Comparison of ENCODE assay signal across 8 cellular contexts in genomic region chr3:27633224-27633545, GRCh38.
DNase-seq lines count a peak whose midpoint lies in the region; ATAC-seq and TF ChIP-seq lines count a peak whose summit lies in the region.

No MANE protein-coding gene starts in this region.

- H3K4me2 ChIP-seq in PC-9, result peak overlapping the region; percentile 79

- H3K36me3 ChIP-seq in PC-9 (ENCODE audit: low read depth), result no peaks in the 10 kb centered on the region
- H3K36me3 ChIP-seq in mucosa of rectum (ENCODE audit: control insufficient read depth in 2 of 2, insufficient read depth in 2 of 2, low read length in 2 of 2), result no peaks in the 10 kb centered on the region

- H3K27ac ChIP-seq in PC-9 (0 out of 2 replicates have a peak overlapping the region, but pooled peaks have one; percentile 33), mucosa of rectum (ENCODE audit: low read depth in 2 of 2, low read length in 2 of 2) (peak overlapping the region; percentile 62 to 83)

- H3K9me3 ChIP-seq in PC-9 (ENCODE audit: insufficient read depth, low read depth), result no peaks in the 10 kb centered on the region
- no peaks in the 10 kb centered on the region for H3K9me3 ChIP-seq in mucosa of rectum (ENCODE audit: control insufficient read depth in 2 of 2, low read length in 2 of 2)

- no TSS peak for BruUV-seq in PC-9 (replicated peaks; lab: Mats Ljungman, UMichigan)

- H3K4me1 Mint-ChIP-seq in activated naive CD4-positive, alpha-beta T cell treated with anti-CD3 and anti-CD28 coated beads, Interleukin-2, amount 10 ng/mL, durations not matched to agents 7 days and 5 days, result peaks cover 35% of the 10 kb centered on the region

- H3K4me1 ChIP-seq in PC-9 (replicated peaks; ENCODE audit: insufficient read depth) (peaks cover 22% of the 10 kb centered on the region), mucosa of rectum (ENCODE audit: control insufficient read depth in 2 of 2, insufficient read depth in 2 of 2, low read length in 2 of 2) (no peaks in the 10 kb centered on the region)

- peaks cover 1% of the 10 kb centered on the region for H3K36me3 Mint-ChIP-seq in activated naive CD4-positive, alpha-beta T cell treated with anti-CD3 and anti-CD28 coated beads, Interleukin-2, amount 10 ng/mL, durations not matched to agents 7 days and 5 days

- H3K4me3 Mint-ChIP-seq in activated naive CD4-positive, alpha-beta T cell treated with anti-CD3 and anti-CD28 coated beads, Interleukin-2, amount 10 ng/mL, durations not matched to agents 7 days and 5 days, result peak overlapping the region; percentile 86

- no peaks in the 10 kb centered on the region for H4K20me1 ChIP-seq in PC-9 (ENCODE audit: insufficient read depth)

- H3K9me3 Mint-ChIP-seq in activated naive CD4-positive, alpha-beta T cell treated with anti-CD3 and anti-CD28 coated beads, Interleukin-2, amount 10 ng/mL, durations not matched to agents 7 days and 5 days, result no peaks in the 10 kb centered on the region

- CTCF ChIA-PET in activated naive CD4-positive, alpha-beta T cell treated with anti-CD3 and anti-CD28 coated beads, Interleukin-2, amount 10 ng/mL, durations not matched to agents 7 days and 5 days (lab: Charles Lee), result no interaction called here
- CTCF ChIA-PET in PC-9 (lab: Charles Lee), result interaction anchor here (0.5 to 0.6 kb wide), 2 partner anchors 70 to 98 kb away, joined by 5 to 17 read pairs; no protein-coding TSS in a partner anchor

- intact Hi-C loops in PC-9 (cut with micrococcal nuclease; ENCODE audit: unreplicated experiment), result no loop called here

- POLR2A ChIA-PET in PC-9 (lab: Charles Lee; ENCODE audit: unreplicated experiment), result interaction anchor here (0.6 kb wide), 2 partner anchors 149 to 202 kb away, joined by 3 to 4 read pairs; partner anchors contain the start of gene SLC4A7

- no peaks in the 10 kb centered on the region for H3K79me2 ChIP-seq in PC-9 (ENCODE audit: low read depth)

- H3F3A ChIP-seq in PC-9 (ENCODE audit: insufficient read depth, low read depth), result peaks cover 12% of the 10 kb centered on the region

- H3K27me3 ChIP-seq in PC-9 (ENCODE audit: insufficient read depth, low read depth), result no peaks in the 10 kb centered on the region
- H3K27me3 ChIP-seq in mucosa of rectum (ENCODE audit: control insufficient read depth in 2 of 2, insufficient read depth in 2 of 2, low read length in 2 of 2), result no peaks in the 10 kb centered on the region

- H3K4me3 ChIP-seq in PC-9, result peak overlapping the region; percentile 61
- H3K4me3 ChIP-seq in mucosa of rectum (ENCODE audit: low read length in 2 of 2), result peak overlapping the region; percentile 73 to 85

- peaks cover 4% of the 10 kb centered on the region for H3K27me3 Mint-ChIP-seq in activated naive CD4-positive, alpha-beta T cell treated with anti-CD3 and anti-CD28 coated beads, Interleukin-2, amount 10 ng/mL, durations not matched to agents 7 days and 5 days

- peak overlapping the region; percentile 88 for H2AFZ ChIP-seq in PC-9

- TF ChIP-seq CTCF in PC-9 (conservative IDR thresholded peaks at IDR 0.05), result no peak

- H3K9me2 ChIP-seq in PC-9 (ENCODE audit: insufficient read depth), result no peaks in the 10 kb centered on the region

- peak overlapping the region; percentile 93 for H3K27ac Mint-ChIP-seq in activated naive CD4-positive, alpha-beta T cell treated with anti-CD3 and anti-CD28 coated beads, Interleukin-2, amount 10 ng/mL, durations not matched to agents 7 days and 5 days

- no peak for DNase-seq in activated naive CD4-positive, alpha-beta T cell treated with anti-CD3 and anti-CD28 coated beads, Interleukin-2, amount 10 ng/mL, durations not matched to agents 7 days and 5 days
- no peak for DNase-seq in activated naive CD4-positive, alpha-beta T cell treated with anti-CD3 and anti-CD28 coated beads, Interleukin-2, amount 50 U/mL, for 16 hours
- DNase-seq in PC-9 (no peak), NCI-H510A (lab: John Stamatoyannopoulos, UW) (no peak), iPS-NIHi11 (ENCODE audit: low spot score) (no peak)
- DNase-seq in effector CD8-positive, alpha-beta T cell (lab: John Stamatoyannopoulos, UW), result peak; percentile 2

- peak overlapping the region; percentile 79 for H3K9ac ChIP-seq in mucosa of rectum (ENCODE audit: low read depth in 1 of 2, low read length in 2 of 2)

- ATAC-seq in HG02943 (IDR thresholded peaks at IDR 0.05; ENCODE audit: low read depth, unreplicated experiment), result peak; percentile 17
